In the genomic region with DNA sequence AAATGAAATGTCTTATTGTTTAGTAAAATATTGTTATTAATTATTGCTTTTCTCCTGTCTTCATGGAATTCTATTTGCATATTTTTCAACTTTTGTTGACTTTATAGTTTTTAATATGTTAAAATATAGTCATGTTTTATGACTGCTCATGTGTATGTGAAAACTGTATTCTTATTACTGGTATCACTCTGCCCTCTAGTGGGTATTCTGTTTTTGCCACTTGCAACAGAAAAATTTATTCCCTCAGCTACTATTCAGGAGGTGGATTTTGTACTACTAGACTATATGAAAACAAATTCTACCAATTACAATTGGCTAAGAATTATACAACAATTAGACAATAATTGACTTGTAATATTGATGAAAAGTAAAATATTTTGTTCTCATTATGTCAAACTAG, we compare ENCODE assay signal across 8 cellular contexts. TPM values are rescaled to one million over a fixed set of nuclear protein-coding genes. Genes with fewer than 3 reads are reported as not detected.
DNase-seq lines count a peak whose midpoint lies in the region; ATAC-seq lines count a peak whose summit lies in the region.

No MANE protein-coding gene starts in this region.

- H3K36me3 Mint-ChIP-seq in activated T-helper 1 cell treated with anti-CD3 and anti-CD28 coated beads, Interleukin-12 subunit alpha, Interleukin-12 subunit beta, Interleukin-2, Interleukin-4 antibody, amounts not matched to agents 30 ng/mL and 10 ng/mL and 1 ng/mL, durations not matched to agents 14 hours and 24 hours and 36 hours (ENCODE audit: low read depth): no peaks in the 10 kb centered on the region
- peaks cover 2% of the 10 kb centered on the region for H3K36me3 Mint-ChIP-seq in effector memory CD8-positive, alpha-beta T cell (ENCODE audit: insufficient read depth)

- no peaks in the 10 kb centered on the region for H3K27me3 Mint-ChIP-seq in activated T-helper 1 cell treated with anti-CD3 and anti-CD28 coated beads, Interleukin-12 subunit alpha, Interleukin-12 subunit beta, Interleukin-2, Interleukin-4 antibody, amounts not matched to agents 30 ng/mL and 10 ng/mL and 1 ng/mL, durations not matched to agents 14 hours and 24 hours and 36 hours (ENCODE audit: insufficient read depth)
- no peaks in the 10 kb centered on the region for H3K27me3 Mint-ChIP-seq in effector memory CD8-positive, alpha-beta T cell

- H3K4me1 Mint-ChIP-seq in activated T-helper 1 cell treated with anti-CD3 and anti-CD28 coated beads, Interleukin-12 subunit alpha, Interleukin-12 subunit beta, Interleukin-2, Interleukin-4 antibody, amounts not matched to agents 30 ng/mL and 10 ng/mL and 1 ng/mL, durations not matched to agents 14 hours and 24 hours and 36 hours (ENCODE audit: low read depth): no peaks in the 10 kb centered on the region
- no peaks in the 10 kb centered on the region for H3K4me1 Mint-ChIP-seq in effector memory CD8-positive, alpha-beta T cell (ENCODE audit: low read depth in 2 of 2)

- no peak overlapping the region for H3K27ac Mint-ChIP-seq in activated T-helper 1 cell treated with anti-CD3 and anti-CD28 coated beads, Interleukin-12 subunit alpha, Interleukin-12 subunit beta, Interleukin-2, Interleukin-4 antibody, amounts not matched to agents 30 ng/mL and 10 ng/mL and 1 ng/mL, durations not matched to agents 14 hours and 24 hours and 36 hours
- no peak overlapping the region for H3K27ac Mint-ChIP-seq in effector memory CD8-positive, alpha-beta T cell

- ATAC-seq in effector memory CD8-positive, alpha-beta T cell (replicated peaks): no peak

- intact Hi-C loops in activated T-helper 1 cell treated with anti-CD3 and anti-CD28 coated beads, Interleukin-12 subunit alpha, Interleukin-12 subunit beta, Interleukin-2, Interleukin-4 antibody, amounts not matched to agents 30 ng/mL and 10 ng/mL and 1 ng/mL, durations not matched to agents 14 hours and 24 hours and 36 hours (cut with micrococcal nuclease): no loop called here

- H3K4me3 Mint-ChIP-seq in activated T-helper 1 cell treated with anti-CD3 and anti-CD28 coated beads, Interleukin-12 subunit alpha, Interleukin-12 subunit beta, Interleukin-2, Interleukin-4 antibody, amounts not matched to agents 30 ng/mL and 10 ng/mL and 1 ng/mL, durations not matched to agents 14 hours and 24 hours and 36 hours: no peak overlapping the region
- no peak overlapping the region for H3K4me3 Mint-ChIP-seq in effector memory CD8-positive, alpha-beta T cell

- DNase-seq in DMS 273 (lab: John Stamatoyannopoulos, UW; ENCODE audit: unreplicated experiment): peak; percentile 45
- DNase-seq in DMS 273 treated with DMSO at 0.1 percent for 48 hours (lab: John Stamatoyannopoulos, UW): no peak
- peak; percentile 11 for DNase-seq in HuH-7.5 (ENCODE audit: low spot score)
- peak; percentile 38 for DNase-seq in SKM-1 (lab: John Stamatoyannopoulos, UW; ENCODE audit: unreplicated experiment)
- peak; percentile 45 for DNase-seq in iris pigment epithelial cell (ENCODE audit: low read depth)
- no peak for DNase-seq in activated T-helper 1 cell treated with anti-CD3 and anti-CD28 coated beads, Interleukin-12 subunit alpha, Interleukin-12 subunit beta, Interleukin-2, Interleukin-4 antibody, amounts not matched to agents 30 ng/mL and 10 ng/mL and 1 ng/mL, durations not matched to agents 14 hours and 24 hours and 36 hours (ENCODE audit: low spot score)
- DNase-seq in stimulated activated CD4-positive, alpha-beta T cell treated with anti-CD3 and anti-CD28 coated beads, Interleukin-4, amount 100 ng/mL, for 4 hours: no peak
- no peak for DNase-seq in effector memory CD8-positive, alpha-beta T cell

- peaks cover 16% of the 10 kb centered on the region for H3K9me3 Mint-ChIP-seq in activated T-helper 1 cell treated with anti-CD3 and anti-CD28 coated beads, Interleukin-12 subunit alpha, Interleukin-12 subunit beta, Interleukin-2, Interleukin-4 antibody, amounts not matched to agents 30 ng/mL and 10 ng/mL and 1 ng/mL, durations not matched to agents 14 hours and 24 hours and 36 hours
- peaks cover 8 to 20% of the 10 kb centered on the region in 2 donors for H3K9me3 Mint-ChIP-seq in effector memory CD8-positive, alpha-beta T cell

RNA-seq across cellular contexts. Expression of gene OR4C6, which starts 45.0 kb away (rescaled TPM):
- not detected in 2 replicates for total RNA-seq in activated T-helper 1 cell treated with anti-CD3 and anti-CD28 coated beads, Interleukin-12 subunit alpha, Interleukin-12 subunit beta, Interleukin-2, Interleukin-4 antibody, amounts not matched to agents 30 ng/mL and 10 ng/mL and 1 ng/mL, durations not matched to agents 14 hours and 24 hours and 36 hours

RNA-seq across cellular contexts. Expression of gene OR4S2, which starts 58.9 kb away (rescaled TPM):
- not detected in 2 replicates for total RNA-seq in activated T-helper 1 cell treated with anti-CD3 and anti-CD28 coated beads, Interleukin-12 subunit alpha, Interleukin-12 subunit beta, Interleukin-2, Interleukin-4 antibody, amounts not matched to agents 30 ng/mL and 10 ng/mL and 1 ng/mL, durations not matched to agents 14 hours and 24 hours and 36 hours

Comparison
In these comparisons a context has a peak if more than half of its experiments do, and no peak if none do; other contexts are left out.
1. DNase-seq: peak in DMS 273 (single experiment), HuH-7.5 (single experiment), SKM-1 (single experiment) and iris pigment epithelial cell (single experiment); none in DMS 273 treated with DMSO at 0.1 percent for 48 hours (single experiment), activated T-helper 1 cell treated with anti-CD3 and anti-CD28 coated beads, Interleukin-12 subunit alpha, Interleukin-12 subunit beta, Interleukin-2, Interleukin-4 antibody, amounts not matched to agents 30 ng/mL and 10 ng/mL and 1 ng/mL, durations not matched to agents 14 hours and 24 hours and 36 hours (single experiment), stimulated activated CD4-positive, alpha-beta T cell treated with anti-CD3 and anti-CD28 coated beads, Interleukin-4, amount 100 ng/mL, for 4 hours (0 of 2) and effector memory CD8-positive, alpha-beta T cell (0 of 3).